ENCODE assay signal across 10 cellular contexts in the genomic region with DNA sequence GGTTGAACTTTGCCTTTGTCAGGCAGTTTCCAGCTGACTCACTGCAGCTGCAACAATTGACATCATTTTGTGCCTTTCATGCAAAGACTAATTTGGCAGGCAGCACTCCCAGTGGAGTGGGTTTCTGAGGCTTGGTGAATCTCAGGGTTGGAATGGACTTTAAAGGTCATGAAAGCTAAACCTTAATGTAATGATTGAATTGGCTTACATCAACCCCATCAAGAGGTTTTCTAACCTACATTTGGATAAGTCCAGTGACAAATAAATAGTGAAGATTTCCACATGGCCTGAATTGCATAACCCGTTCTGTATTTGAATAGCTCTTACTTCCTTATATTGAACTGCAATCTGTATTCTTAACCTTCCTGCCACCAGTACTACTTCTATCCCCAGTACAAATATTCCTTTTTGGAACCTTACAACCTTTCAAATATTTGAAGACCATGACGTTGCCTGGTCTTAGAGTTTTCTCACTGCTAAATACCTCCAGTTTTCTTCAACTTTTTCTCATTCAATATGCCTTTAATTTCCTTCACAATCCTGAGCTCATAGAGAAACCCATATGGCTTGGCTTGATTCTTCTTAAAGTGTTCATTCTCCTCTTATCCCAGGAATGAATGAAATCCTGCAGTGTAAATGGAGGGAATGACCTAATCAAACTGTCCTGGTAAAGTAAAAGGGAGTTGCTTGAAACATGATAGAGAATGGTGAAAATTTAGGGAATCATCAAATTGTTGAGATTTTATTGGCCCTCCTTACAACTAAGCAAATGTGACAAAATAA.
DNase-seq lines count a peak whose midpoint lies in the region; ATAC-seq and TF ChIP-seq lines count a peak whose summit lies in the region.
"Had no signal": no experiment of that assay in that cellular context is flagged by ENCODE, and none has a peak within 500 bp of the region (broad histone marks: within the 10 kb centered on the region; RNA-seq: fewer than 3 reads in every experiment).

No MANE protein-coding gene starts in this region.

- intact Hi-C loops in left colon (cut with DNase I, micrococcal nuclease) (no loop called here), transverse colon (cut with DNase I; ENCODE audit: low total_unique reads) (no loop called here)
- intact Hi-C loops in activated T-helper 1 cell treated with anti-CD3 and anti-CD28 coated beads, Interleukin-12 subunit alpha, Interleukin-12 subunit beta, Interleukin-2, Interleukin-4 antibody, amounts not matched to agents 30 ng/mL and 10 ng/mL and 1 ng/mL, durations not matched to agents 14 hours and 24 hours and 36 hours (cut with micrococcal nuclease) = no loop called here

- no peaks in the 10 kb centered on the region for H3K36me3 ChIP-seq in transverse colon

- peak overlapping the region in 1 of 4 donors; percentile 1 for H3K27ac ChIP-seq in transverse colon
- H3K27ac ChIP-seq: 22Rv1 had no signal

- peaks cover 0 to 3% (median 0%) of the 10 kb centered on the region in 4 donors for H3K4me1 ChIP-seq in transverse colon

- H3K36me3 Mint-ChIP-seq in activated T-helper 1 cell treated with anti-CD3 and anti-CD28 coated beads, Interleukin-12 subunit alpha, Interleukin-12 subunit beta, Interleukin-2, Interleukin-4 antibody, amounts not matched to agents 30 ng/mL and 10 ng/mL and 1 ng/mL, durations not matched to agents 14 hours and 24 hours and 36 hours (ENCODE audit: low read depth) = no peaks in the 10 kb centered on the region
- H3K36me3 Mint-ChIP-seq: activated naive CD8-positive, alpha-beta T cell treated with anti-CD3 and anti-CD28 coated beads, Interleukin-2, amount 10 ng/mL, durations not matched to agents 7 days and 5 days had no signal

- H3K27ac Mint-ChIP-seq in activated T-helper 1 cell treated with anti-CD3 and anti-CD28 coated beads, Interleukin-12 subunit alpha, Interleukin-12 subunit beta, Interleukin-2, Interleukin-4 antibody, amounts not matched to agents 30 ng/mL and 10 ng/mL and 1 ng/mL, durations not matched to agents 14 hours and 24 hours and 36 hours = no peak overlapping the region
- H3K27ac Mint-ChIP-seq: activated naive CD8-positive, alpha-beta T cell treated with anti-CD3 and anti-CD28 coated beads, Interleukin-2, amount 10 ng/mL, durations not matched to agents 7 days and 5 days had no signal

- no peaks in the 10 kb centered on the region for H3K9me3 ChIP-seq in transverse colon

- DNase-seq in DMS79 (lab: John Stamatoyannopoulos, UW) (peak; percentile 18), DMS79 treated with DMSO at 0.1 percent for 48 hours (lab: John Stamatoyannopoulos, UW) (no peak), astrocyte of the hippocampus (ENCODE audit: low read depth, low spot score) (peak; percentile 82), left colon (peak; percentile 4 to 24), transverse colon (peak; percentile 10), cortex of kidney (lab: John Stamatoyannopoulos, UW) (no peak), GDM1 (lab: John Stamatoyannopoulos, UW) (no peak)
- no peak for DNase-seq in activated T-helper 1 cell treated with anti-CD3 and anti-CD28 coated beads, Interleukin-12 subunit alpha, Interleukin-12 subunit beta, Interleukin-2, Interleukin-4 antibody, amounts not matched to agents 30 ng/mL and 10 ng/mL and 1 ng/mL, durations not matched to agents 14 hours and 24 hours and 36 hours (ENCODE audit: low spot score)
- DNase-seq: activated naive CD8-positive, alpha-beta T cell treated with anti-CD3 and anti-CD28 coated beads, Interleukin-2, amount 10 ng/mL, durations not matched to agents 7 days and 5 days had no signal

- peaks cover 12% of the 10 kb centered on the region for H3K9me3 Mint-ChIP-seq in activated T-helper 1 cell treated with anti-CD3 and anti-CD28 coated beads, Interleukin-12 subunit alpha, Interleukin-12 subunit beta, Interleukin-2, Interleukin-4 antibody, amounts not matched to agents 30 ng/mL and 10 ng/mL and 1 ng/mL, durations not matched to agents 14 hours and 24 hours and 36 hours

- no peak overlapping the region for H3K4me3 ChIP-seq in transverse colon

- peak; percentile 50 for ATAC-seq in left colon

- no peaks in the 10 kb centered on the region for H3K27me3 ChIP-seq in transverse colon

- in situ Hi-C loops in transverse colon (cut with MboI; ENCODE audit: low pct_ligation_motif_present in 1 of 4, low pct_unique_long_range_greater_than_20kb in 1 of 4, low sequenced_read_pairs in 3 of 4) = no loop called here

- no peak for TF ChIP-seq POLR2A in transverse colon (IDR thresholded peaks at IDR 0.05)

- no peak for TF ChIP-seq CTCF in transverse colon (IDR thresholded peaks at IDR 0.05)

- no peak overlapping the region for H3K4me3 Mint-ChIP-seq in activated T-helper 1 cell treated with anti-CD3 and anti-CD28 coated beads, Interleukin-12 subunit alpha, Interleukin-12 subunit beta, Interleukin-2, Interleukin-4 antibody, amounts not matched to agents 30 ng/mL and 10 ng/mL and 1 ng/mL, durations not matched to agents 14 hours and 24 hours and 36 hours
- H3K4me3 Mint-ChIP-seq: activated naive CD8-positive, alpha-beta T cell treated with anti-CD3 and anti-CD28 coated beads, Interleukin-2, amount 10 ng/mL, durations not matched to agents 7 days and 5 days had no signal

- H3K27me3 Mint-ChIP-seq in activated T-helper 1 cell treated with anti-CD3 and anti-CD28 coated beads, Interleukin-12 subunit alpha, Interleukin-12 subunit beta, Interleukin-2, Interleukin-4 antibody, amounts not matched to agents 30 ng/mL and 10 ng/mL and 1 ng/mL, durations not matched to agents 14 hours and 24 hours and 36 hours (ENCODE audit: insufficient read depth) = no peaks in the 10 kb centered on the region
- H3K27me3 Mint-ChIP-seq: activated naive CD8-positive, alpha-beta T cell treated with anti-CD3 and anti-CD28 coated beads, Interleukin-2, amount 10 ng/mL, durations not matched to agents 7 days and 5 days had no signal

- TF ChIP-seq EP300 in transverse colon (IDR thresholded peaks at IDR 0.05; ENCODE audit: low read depth) = no peak

- H3K4me1 Mint-ChIP-seq in activated T-helper 1 cell treated with anti-CD3 and anti-CD28 coated beads, Interleukin-12 subunit alpha, Interleukin-12 subunit beta, Interleukin-2, Interleukin-4 antibody, amounts not matched to agents 30 ng/mL and 10 ng/mL and 1 ng/mL, durations not matched to agents 14 hours and 24 hours and 36 hours (ENCODE audit: low read depth) = no peaks in the 10 kb centered on the region
- H3K4me1 Mint-ChIP-seq: activated naive CD8-positive, alpha-beta T cell treated with anti-CD3 and anti-CD28 coated beads, Interleukin-2, amount 10 ng/mL, durations not matched to agents 7 days and 5 days had no signal

- WGBS in transverse colon (ENCODE audit: low coverage in 1 of 2), 2 donors = 32 to 36% methylated on average over 2 of the region's 2 CpGs

Comparison
In these comparisons a context has a peak if more than half of its experiments do, and no peak if none do; other contexts are left out.
1. DNase-seq: peak in DMS79 (single experiment), astrocyte of the hippocampus (single experiment), left colon (2 of 2) and transverse colon (single experiment); none in DMS79 treated with DMSO at 0.1 percent for 48 hours (single experiment), cortex of kidney (single experiment), activated T-helper 1 cell treated with anti-CD3 and anti-CD28 coated beads, Interleukin-12 subunit alpha, Interleukin-12 subunit beta, Interleukin-2, Interleukin-4 antibody, amounts not matched to agents 30 ng/mL and 10 ng/mL and 1 ng/mL, durations not matched to agents 14 hours and 24 hours and 36 hours (single experiment) and GDM1 (single experiment).